In the genomic region with DNA sequence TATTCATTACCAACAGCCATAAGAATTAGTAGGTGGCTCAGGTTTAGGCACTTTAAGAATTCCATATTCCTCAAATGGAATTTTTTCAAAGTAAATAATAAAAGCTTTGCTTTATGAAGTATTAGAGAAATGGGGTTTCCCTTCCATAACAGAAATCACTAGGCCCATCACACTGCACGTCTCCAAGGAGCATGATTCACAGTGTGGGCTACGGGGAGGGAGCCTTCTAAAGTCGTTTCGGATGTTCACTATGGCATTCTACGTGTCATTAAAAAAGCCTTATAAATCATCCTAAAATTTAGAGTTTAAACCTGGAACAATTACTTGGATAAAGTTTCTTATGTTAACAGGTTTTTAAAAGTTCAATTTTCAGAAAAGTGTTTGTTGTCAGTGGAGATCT, we compare ENCODE assay signal across 23 cellular contexts.
DNase-seq lines count a peak whose midpoint lies in the region; ATAC-seq and TF ChIP-seq lines count a peak whose summit lies in the region.
"Had no signal": no experiment of that assay in that cellular context is flagged by ENCODE, and none has a peak within 500 bp of the region (broad histone marks: within the 10 kb centered on the region; RNA-seq: fewer than 3 reads in every experiment).

No MANE protein-coding gene starts in this region.

- H3K4me3 Mint-ChIP-seq in activated CD4-positive, alpha-beta T cell treated with anti-CD3 and anti-CD28 coated beads for 36 hours = no peak overlapping the region
- H3K4me3 Mint-ChIP-seq: activated CD4-positive, alpha-beta T cell treated with anti-CD3 and anti-CD28 coated beads, Interleukin-2, amount 10 ng/mL, durations not matched to agents 7 days and 5 days; CD8-positive, alpha-beta T cell; IgD-negative memory B cell; memory B cell; naive thymus-derived CD4-positive, alpha-beta T cell; T-helper 1 cell treated with Interleukin-12 subunit alpha and Interleukin-12 subunit beta and Interleukin-4 antibody, amounts not matched to agents 30 μg/mL and 1 μg/mL, for 36 hours had no signal

- intact Hi-C loops in ascending aorta (cut with DNase I) = loop anchor here (2.0 kb wide), 1 partner anchor 21 kb away; no protein-coding TSS in a partner anchor
- intact Hi-C loops in lower lobe of right lung (cut with DNase I) = no loop called here
- intact Hi-C loops in activated CD4-positive, alpha-beta T cell treated with anti-CD3 and anti-CD28 coated beads for 36 hours (cut with DNase I, micrococcal nuclease) = no loop called here

- H3K9me3 Mint-ChIP-seq in activated CD4-positive, alpha-beta T cell treated with anti-CD3 and anti-CD28 coated beads for 36 hours (ENCODE audit: low read depth) = no peaks in the 10 kb centered on the region
- H3K9me3 Mint-ChIP-seq: activated CD4-positive, alpha-beta T cell treated with anti-CD3 and anti-CD28 coated beads, Interleukin-2, amount 10 ng/mL, durations not matched to agents 7 days and 5 days; brain; CD8-positive, alpha-beta T cell; T-helper 1 cell treated with Interleukin-12 subunit alpha and Interleukin-12 subunit beta and Interleukin-4 antibody, amounts not matched to agents 30 μg/mL and 1 μg/mL, for 36 hours had no signal

- H3K36me3 Mint-ChIP-seq in activated CD4-positive, alpha-beta T cell treated with anti-CD3 and anti-CD28 coated beads for 36 hours (ENCODE audit: low read depth) = no peaks in the 10 kb centered on the region
- H3K36me3 Mint-ChIP-seq: activated naive CD4-positive, alpha-beta T cell treated with anti-CD3 and anti-CD28 coated beads, Interleukin-2, amount 50 U/mL, for 72 hours; brain; CD8-positive, alpha-beta T cell; IgD-negative memory B cell; memory B cell; naive thymus-derived CD4-positive, alpha-beta T cell had no signal

- H3K4me3 ChIP-seq in ACC112 (ENCODE audit: low read depth, low read length) (peak overlapping the region; percentile 26; the same call in 1 of the 2 replicates), ascending aorta (no peak overlapping the region), lower lobe of right lung (no peak overlapping the region), skeletal muscle tissue (ENCODE audit: low read length in 3 of 3) (no peak overlapping the region), BE2C (ENCODE audit: low read depth, low read length) (no peak overlapping the region)
- H3K4me3 ChIP-seq: ovary, skin epidermis had no signal

- POLR2A ChIA-PET in activated CD4-positive, alpha-beta T cell treated with anti-CD3 and anti-CD28 coated beads for 36 hours (lab: Charles Lee) = no interaction called here

- no peaks in the 10 kb centered on the region for H3K36me3 ChIP-seq in ACC112 (ENCODE audit: insufficient read depth, low read length)
- no peaks in the 10 kb centered on the region for H3K36me3 ChIP-seq in ascending aorta
- H3K36me3 ChIP-seq in lower lobe of right lung = no peaks in the 10 kb centered on the region
- no peaks in the 10 kb centered on the region for H3K36me3 ChIP-seq in skeletal muscle tissue (ENCODE audit: control insufficient read depth in 3 of 3, insufficient read depth in 3 of 3, low read length in 3 of 3)
- no peaks in the 10 kb centered on the region for H3K36me3 ChIP-seq in BE2C
- H3K36me3 ChIP-seq: ovary had no signal

- no peaks in the 10 kb centered on the region for H3K4me1 Mint-ChIP-seq in activated CD4-positive, alpha-beta T cell treated with anti-CD3 and anti-CD28 coated beads for 36 hours
- H3K4me1 Mint-ChIP-seq: activated CD4-positive, alpha-beta T cell treated with anti-CD3 and anti-CD28 coated beads, Interleukin-2, amount 10 ng/mL, durations not matched to agents 7 days and 5 days; IgD-negative memory B cell; memory B cell; naive thymus-derived CD4-positive, alpha-beta T cell had no signal

- in situ Hi-C loops in KBM-7 (cut with MboI; ENCODE audit: low pct_unique_long_range_greater_than_20kb, low sequenced_read_pairs) = loop anchor here (25.0 kb wide), 1 partner anchor 89 kb away; no protein-coding TSS in a partner anchor

- H3K27ac ChIP-seq in ACC112 (ENCODE audit: low read depth, low read length) (peak overlapping the region; percentile 61), ascending aorta (peak overlapping the region; percentile 13 to 68), lower lobe of right lung (peak overlapping the region; percentile 26), skeletal muscle tissue (ENCODE audit: low read depth, low read length) (no peak overlapping the region)
- H3K27ac ChIP-seq: ovary had no signal

- H3K27ac Mint-ChIP-seq in activated CD4-positive, alpha-beta T cell treated with anti-CD3 and anti-CD28 coated beads for 36 hours = no peak overlapping the region
- H3K27ac Mint-ChIP-seq: activated CD4-positive, alpha-beta T cell treated with anti-CD3 and anti-CD28 coated beads, Interleukin-2, amount 10 ng/mL, durations not matched to agents 7 days and 5 days; activated naive CD4-positive, alpha-beta T cell treated with anti-CD3 and anti-CD28 coated beads, Interleukin-2, amount 50 U/mL, for 72 hours; CD8-positive, alpha-beta T cell; IgD-negative memory B cell; memory B cell; naive thymus-derived CD4-positive, alpha-beta T cell; T-helper 1 cell treated with Interleukin-12 subunit alpha and Interleukin-12 subunit beta and Interleukin-4 antibody, amounts not matched to agents 30 μg/mL and 1 μg/mL, for 36 hours had no signal

- peaks cover 79% of the 10 kb centered on the region for H3K79me2 ChIP-seq in ACC112 (ENCODE audit: control insufficient read depth, insufficient read depth, low read length, unreplicated experiment)

- no peak for TF ChIP-seq CTCF in ascending aorta (IDR thresholded peaks at IDR 0.05)
- no peak for TF ChIP-seq CTCF in lower lobe of right lung (IDR thresholded peaks at IDR 0.05)
- no peak for TF ChIP-seq CTCF in BE2C (IDR thresholded peaks at IDR 0.05; ENCODE audit: low read depth, low read length)

- no peak for DNase-seq in ascending aorta (ENCODE audit: low spot score in 2 of 2)
- DNase-seq in lower lobe of right lung = no peak
- no peak for DNase-seq in KBM-7
- no peak for DNase-seq in BE2C
- no peak for DNase-seq in NCI-H2029 (lab: John Stamatoyannopoulos, UW)
- no peak for DNase-seq in activated CD4-positive, alpha-beta T cell treated with anti-CD3 and anti-CD28 coated beads for 36 hours
- DNase-seq: activated CD4-positive, alpha-beta T cell treated with anti-CD3 and anti-CD28 coated beads, Interleukin-2, amount 10 ng/mL, durations not matched to agents 7 days and 5 days; CD8-positive, alpha-beta T cell; islet precursor cell; naive thymus-derived CD4-positive, alpha-beta T cell; NCI-H1694; SHP77 treated with DMSO at 0.1 percent for 48 hours; stimulated activated CD4-positive, alpha-beta T cell treated with anti-CD3 and anti-CD28 coated beads, Interleukin-2, amount 100 ng/mL, for 24 hours; stimulated activated naive CD4-positive, alpha-beta T cell treated with Interleukin-2 at 50 U/mL for 16 hours had no signal

- CTCF ChIA-PET in activated CD4-positive, alpha-beta T cell treated with anti-CD3 and anti-CD28 coated beads for 36 hours (lab: Charles Lee) = no interaction called here

- no peak for ATAC-seq in lower lobe of right lung
- ATAC-seq in activated CD4-positive, alpha-beta T cell treated with anti-CD3 and anti-CD28 coated beads for 36 hours = no peak
- ATAC-seq: activated naive CD4-positive, alpha-beta T cell treated with anti-CD3 and anti-CD28 coated beads, Interleukin-2, amount 50 U/mL, for 72 hours; CD8-positive, alpha-beta T cell; naive thymus-derived CD4-positive, alpha-beta T cell had no signal

- no peaks in the 10 kb centered on the region for H3K9me3 ChIP-seq in ascending aorta
- H3K9me3 ChIP-seq in lower lobe of right lung = no peaks in the 10 kb centered on the region
- H3K9me3 ChIP-seq in skeletal muscle tissue (ENCODE audit: control insufficient read depth in 3 of 3, low read length in 3 of 3) = no peaks in the 10 kb centered on the region
- no peaks in the 10 kb centered on the region for H3K9me3 ChIP-seq in BE2C
- H3K9me3 ChIP-seq: ovary had no signal

- no peak overlapping the region for H2AFZ ChIP-seq in ACC112 (ENCODE audit: low read length, unreplicated experiment)

- H3K27me3 ChIP-seq in ACC112 (ENCODE audit: insufficient read depth, low read length) = no peaks in the 10 kb centered on the region
- no peaks in the 10 kb centered on the region for H3K27me3 ChIP-seq in ascending aorta
- no peaks in the 10 kb centered on the region for H3K27me3 ChIP-seq in lower lobe of right lung (ENCODE audit: low read depth)
- H3K27me3 ChIP-seq in skeletal muscle tissue (ENCODE audit: control insufficient read depth in 3 of 3, insufficient read depth in 3 of 3, low read length in 3 of 3) = no peaks in the 10 kb centered on the region
- no peaks in the 10 kb centered on the region for H3K27me3 ChIP-seq in BE2C
- H3K27me3 ChIP-seq: ovary had no signal

- peak overlapping the region in 2 of 3 donors; percentile 39 to 58 for H3K9ac ChIP-seq in skeletal muscle tissue (ENCODE audit: low read depth in 1 of 3, low read length in 3 of 3)

- H3K27me3 Mint-ChIP-seq in activated CD4-positive, alpha-beta T cell treated with anti-CD3 and anti-CD28 coated beads for 36 hours = peaks cover 1% of the 10 kb centered on the region
- H3K27me3 Mint-ChIP-seq: activated CD4-positive, alpha-beta T cell treated with anti-CD3 and anti-CD28 coated beads, Interleukin-2, amount 10 ng/mL, durations not matched to agents 7 days and 5 days; brain; IgD-negative memory B cell; memory B cell had no signal

- H3K4me1 ChIP-seq in ACC112 (ENCODE audit: control insufficient read depth, insufficient read depth, low read length, unreplicated experiment) = peaks cover 65% of the 10 kb centered on the region
- peaks cover 0 to 37% of the 10 kb centered on the region in 2 donors for H3K4me1 ChIP-seq in ascending aorta
- H3K4me1 ChIP-seq in lower lobe of right lung = peaks cover 28% of the 10 kb centered on the region
- H3K4me1 ChIP-seq in skeletal muscle tissue (ENCODE audit: control insufficient read depth in 3 of 3, insufficient read depth in 3 of 3, low read length in 3 of 3) = peaks cover 25 to 53% (median 33%) of the 10 kb centered on the region in 3 donors
- peaks cover 29% of the 10 kb centered on the region for H3K4me1 ChIP-seq in BE2C
